ENCODE assay signal across 16 cellular contexts in genomic region chr6:170053966-170054661, GRCh38.
DNase-seq lines count a peak whose midpoint lies in the region; ATAC-seq, FAIRE-seq and TF ChIP-seq lines count a peak whose summit lies in the region.
"Had no signal": no experiment of that assay in that cellular context is flagged by ENCODE, and none has a peak within 500 bp of the region (broad histone marks: within the 10 kb centered on the region; RNA-seq: fewer than 3 reads in every experiment).

No MANE protein-coding gene starts in this region.

- FAIRE-seq in endometrium (lab: Jason Lieb, UNC) = peak; percentile 50
- FAIRE-seq: A204.1 had no signal

- no peak overlapping the region for H3K4ac ChIP-seq in neuronal stem cell (ENCODE audit: low read length)

- ATAC-seq in Right ventricle myocardium inferior = no peak
- no peak for ATAC-seq in left ventricle myocardium superior
- no peak for ATAC-seq in upper lobe of left lung (ENCODE audit: low FRiP score in 2 of 2)

- H3K14ac ChIP-seq in neuronal stem cell (ENCODE audit: low read length) = no peak overlapping the region

- no peak overlapping the region for H2BK120ac ChIP-seq in neuronal stem cell (ENCODE audit: low read depth, low read length)

- H3K18ac ChIP-seq in neuronal stem cell (ENCODE audit: low read length) = peak overlapping the region; percentile 67

- peak overlapping the region; percentile 43 for H4K8ac ChIP-seq in neuronal stem cell (ENCODE audit: low read depth, low read length)

- no peaks in the 10 kb centered on the region for H3K36me3 ChIP-seq in neuronal stem cell (replicated peaks in 1 of 2; ENCODE audit: control insufficient read depth in 2 of 2, insufficient read depth in 2 of 2, low read length in 2 of 2)
- no peaks in the 10 kb centered on the region for H3K36me3 ChIP-seq in upper lobe of left lung
- H3K36me3 ChIP-seq: HAP-1 had no signal

- no peak overlapping the region for H2AFZ ChIP-seq in neuronal stem cell (ENCODE audit: low read length)

- no CpG with 5 or more reads among the region's 18 CpGs for WGBS in neuronal stem cell (ENCODE audit: extremely low coverage in 2 of 2, insufficient read length in 2 of 2, insufficient replicate concordance in 1 of 2), 2 donors
- 83 to 88% methylated on average over 18 of the region's 18 CpGs for WGBS in upper lobe of left lung, 2 donors

- H2BK15ac ChIP-seq in neuronal stem cell (ENCODE audit: low read length) = no peak overlapping the region

- no peak overlapping the region for H3K23ac ChIP-seq in neuronal stem cell (ENCODE audit: low read depth, low read length, poor library complexity)

- TF ChIP-seq EP300 in upper lobe of left lung (IDR thresholded peaks at IDR 0.05) = no peak

- no peak for TF ChIP-seq POLR2A in upper lobe of left lung (IDR thresholded peaks at IDR 0.05)

- peaks cover 0 to 2% of the 10 kb centered on the region in 2 donors for H3K9me3 ChIP-seq in neuronal stem cell (replicated peaks in 1 of 2; ENCODE audit: control insufficient read depth in 2 of 2, insufficient read depth in 1 of 2, low read depth in 1 of 2, low read length in 2 of 2)
- H3K9me3 ChIP-seq in upper lobe of left lung = no peaks in the 10 kb centered on the region
- H3K9me3 ChIP-seq: HAP-1 had no signal

- no peaks in the 10 kb centered on the region for H3K27me3 ChIP-seq in neuronal stem cell (ENCODE audit: control insufficient read depth in 3 of 3, insufficient read depth in 3 of 3, low read depth in 1 of 3, low read length in 3 of 3)
- no peaks in the 10 kb centered on the region for H3K27me3 ChIP-seq in upper lobe of left lung

- no peak overlapping the region for H4K91ac ChIP-seq in neuronal stem cell (ENCODE audit: low read depth, low read length, poor library complexity)

- H2BK5ac ChIP-seq in neuronal stem cell (ENCODE audit: low read length) = no peak overlapping the region

- no peak for TF ChIP-seq CTCF in upper lobe of left lung (IDR thresholded peaks at IDR 0.05)

- intact Hi-C loops in Right ventricle myocardium inferior (cut with DNase I) = no loop called here
- intact Hi-C loops in left ventricle myocardium superior (cut with micrococcal nuclease) = no loop called here

- H2AK5ac ChIP-seq in neuronal stem cell (ENCODE audit: low read depth, low read length) = no peak overlapping the region

- H3K79me1 ChIP-seq in neuronal stem cell (ENCODE audit: low read depth, low read length) = no peaks in the 10 kb centered on the region

- H3K9ac ChIP-seq in neuronal stem cell (ENCODE audit: low read depth, low read length, poor library complexity) = no peak overlapping the region

- H2BK12ac ChIP-seq in neuronal stem cell (ENCODE audit: low read length) = peak overlapping the region; percentile 4

- H3K27ac ChIP-seq in neuronal stem cell (replicated peaks; ENCODE audit: low read length) (no peak overlapping the region), upper lobe of left lung (no peak overlapping the region)

- H3K4me3 ChIP-seq in neuronal stem cell (ENCODE audit: low read length in 2 of 2) = no peak overlapping the region
- no peak overlapping the region for H3K4me3 ChIP-seq in upper lobe of left lung
- H3K4me3 ChIP-seq: HAP-1 had no signal

- peak; percentile 60 for DNase-seq in Right ventricle myocardium inferior (ENCODE audit: missing footprints)
- no peak for DNase-seq in left ventricle myocardium superior
- DNase-seq in neuronal stem cell (ENCODE audit: low spot score) = no peak
- peak; percentile 8 to 16 for DNase-seq in upper lobe of left lung
- DNase-seq in cerebellar cortex (ENCODE audit: low spot score) = no peak
- DNase-seq in NCI-H187 treated with DMSO at 0.1 percent for 48 hours (lab: John Stamatoyannopoulos, UW) = no peak
- no peak for DNase-seq in COLO829 (ENCODE audit: low spot score)
- DNase-seq: C1 segment of cervical spinal cord, DMS153, EL, KG1, NCI-H1092, NCI-H1694 had no signal

- peaks cover 0 to 4% of the 10 kb centered on the region in 2 donors for H3K4me1 ChIP-seq in neuronal stem cell (ENCODE audit: control insufficient read depth in 2 of 2, insufficient read depth in 1 of 2, low read depth in 1 of 2, low read length in 2 of 2)
- peaks cover 5 to 15% (median 7%) of the 10 kb centered on the region in 4 donors for H3K4me1 ChIP-seq in upper lobe of left lung
- H3K4me1 ChIP-seq: HAP-1 had no signal

- no peak overlapping the region for H3K4me2 ChIP-seq in neuronal stem cell (ENCODE audit: insufficient read depth, low read length, poor library complexity, severe bottlenecking)

Comparison
In these comparisons a context has a peak if more than half of its experiments do, and no peak if none do; other contexts are left out.
1. DNase-seq: peak in Right ventricle myocardium inferior (single experiment) and upper lobe of left lung (2 of 2); none in left ventricle myocardium superior (single experiment), neuronal stem cell (single experiment), cerebellar cortex (single experiment), NCI-H187 treated with DMSO at 0.1 percent for 48 hours (single experiment) and COLO829 (single experiment).